In the genomic region with DNA sequence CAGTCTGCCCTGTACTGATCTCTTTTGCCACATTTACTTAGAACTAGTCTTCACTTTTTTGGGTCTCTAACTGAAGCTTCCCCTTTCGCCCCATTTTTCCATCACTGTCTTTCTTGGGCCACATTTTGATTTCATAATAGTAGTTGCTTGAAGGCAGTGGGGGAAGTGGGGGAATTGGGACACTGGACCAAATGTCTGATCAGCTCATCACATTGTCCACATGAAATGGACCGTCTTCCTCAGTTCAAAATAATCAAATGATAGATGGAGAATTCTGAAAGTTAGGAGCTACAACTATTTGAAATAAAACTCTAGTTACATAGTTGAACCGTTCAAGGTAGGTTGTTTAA, we compare ENCODE assay signal across 8 cellular contexts. TPM values are rescaled to one million over a fixed set of nuclear protein-coding genes. Genes with fewer than 3 reads are reported as not detected.
DNase-seq lines count a peak whose midpoint lies in the region; ATAC-seq and TF ChIP-seq lines count a peak whose summit lies in the region.

No MANE protein-coding gene starts in this region.

- no peaks in the 10 kb centered on the region for H4K20me1 ChIP-seq in H9 (ENCODE audit: control insufficient read depth, insufficient read depth, insufficient read length)

- no peak overlapping the region for H3K18ac ChIP-seq in H9 (ENCODE audit: insufficient read length, low read depth, low read length)

- no peaks in the 10 kb centered on the region for H3K79me2 ChIP-seq in H9 (ENCODE audit: insufficient read depth, low read length)

- H3K36me3 Mint-ChIP-seq in H9 (ENCODE audit: insufficient read depth in 1 of 3, low read depth in 3 of 3) (peaks cover 20 to 25% (median 24%) of the 10 kb centered on the region in 3 experiments), T-cell (peaks cover 13% of the 10 kb centered on the region), glutamatergic neuron (ENCODE audit: unreplicated experiment) (peaks cover 15% of the 10 kb centered on the region)

- CTCF ChIA-PET in T-cell (lab: Charles Lee), result interaction anchor here (0.5 to 7.6 kb wide), 8 partner anchors 12 to 668 kb away, joined by 3 to 46 read pairs (median 4); no protein-coding TSS in a partner anchor

- H3K9me3 Mint-ChIP-seq in H9, result peaks cover 13 to 15% of the 10 kb centered on the region in 2 experiments
- no peaks in the 10 kb centered on the region for H3K9me3 Mint-ChIP-seq in T-cell
- peaks cover 17% of the 10 kb centered on the region for H3K9me3 Mint-ChIP-seq in glutamatergic neuron (ENCODE audit: unreplicated experiment)

- no peak overlapping the region for H2BK15ac ChIP-seq in H9 (ENCODE audit: low read depth, low read length)

- H3K4me3 ChIP-seq in skeletal muscle tissue (ENCODE audit: low read length in 3 of 3), result peak overlapping the region; percentile 90 to 100 (median 96)

- no peak overlapping the region for H3K56ac ChIP-seq in H9 (ENCODE audit: insufficient read length, low read depth, low read length)

- H3K23ac ChIP-seq in H9 (ENCODE audit: insufficient read length, low read depth, low read length), result no peak overlapping the region

- peaks cover 33 to 35% of the 10 kb centered on the region in 2 experiments for H3K4me1 Mint-ChIP-seq in H9
- H3K4me1 Mint-ChIP-seq in T-cell, result peaks cover 58 to 73% (median 64%) of the 10 kb centered on the region in 3 donors
- H3K4me1 Mint-ChIP-seq in glutamatergic neuron (ENCODE audit: low read depth, unreplicated experiment), result peaks cover 9% of the 10 kb centered on the region

- WGBS in H9 (ENCODE audit: extremely low coverage, insufficient read length, low lambda C conversion rate), result no CpG with 5 or more reads among the region's 3 CpGs

- H3K27ac Mint-ChIP-seq in H9 (peak overlapping the region; percentile 89 to 96 (median 92)), T-cell (peak overlapping the region; percentile 96 to 98), glutamatergic neuron (ENCODE audit: unreplicated experiment) (peak overlapping the region; percentile 89)

- no peak overlapping the region for H2AK5ac ChIP-seq in H9 (ENCODE audit: insufficient read length, low read length)

- H3K14ac ChIP-seq in H9 (ENCODE audit: insufficient read depth, low read length), result no peak overlapping the region

- no peak overlapping the region for H3K4ac ChIP-seq in H9 (ENCODE audit: low read depth, low read length)

- no peaks in the 10 kb centered on the region for H3K79me1 ChIP-seq in H9 (ENCODE audit: insufficient read depth, low read depth, low read length, poor library complexity, severe bottlenecking)

- peaks cover 0 to 3% (median 0%) of the 10 kb centered on the region in 3 donors for H3K36me3 ChIP-seq in skeletal muscle tissue (ENCODE audit: control insufficient read depth in 3 of 3, insufficient read depth in 3 of 3, low read length in 3 of 3)

- H3K9ac ChIP-seq in H9 (ENCODE audit: extremely low read depth, insufficient read length, low read length) (peak overlapping the region; percentile 9), skeletal muscle tissue (ENCODE audit: low read depth in 1 of 3, low read length in 3 of 3) (peak overlapping the region; percentile 88 to 97 (median 96))

- H3K23me2 ChIP-seq in H9 (ENCODE audit: insufficient read length, low read depth, low read length, poor library complexity, severe bottlenecking), result peaks cover 7% of the 10 kb centered on the region

- H3K27me3 ChIP-seq in H9 (ENCODE audit: insufficient read depth, low read length), result no peaks in the 10 kb centered on the region
- H3K27me3 ChIP-seq in skeletal muscle tissue (ENCODE audit: control insufficient read depth in 3 of 3, insufficient read depth in 3 of 3, low read length in 3 of 3), result no peaks in the 10 kb centered on the region

- no peaks in the 10 kb centered on the region for H3K4me1 ChIP-seq in H9 (ENCODE audit: insufficient read depth, low read length)
- H3K4me1 ChIP-seq in skeletal muscle tissue (ENCODE audit: control insufficient read depth in 3 of 3, insufficient read depth in 3 of 3, low read length in 3 of 3), result peaks cover 23 to 34% (median 27%) of the 10 kb centered on the region in 3 donors

- H4K5ac ChIP-seq in H9 (ENCODE audit: insufficient read length, low read depth, low read length), result no peak overlapping the region

- H4K8ac ChIP-seq in H9 (replicated peaks; ENCODE audit: insufficient read length, low read depth, low read length), result no peak overlapping the region

- no peak overlapping the region for H2BK120ac ChIP-seq in H9 (ENCODE audit: low read depth, low read length, poor library complexity, severe bottlenecking)

- H2BK12ac ChIP-seq in H9 (ENCODE audit: insufficient read length, low read depth, low read length), result no peak overlapping the region

- H3K9me3 ChIP-seq in H9 (ENCODE audit: control insufficient read depth, low read depth, low read length) (peaks cover 3% of the 10 kb centered on the region), skeletal muscle tissue (ENCODE audit: control insufficient read depth in 3 of 3, low read length in 3 of 3) (no peaks in the 10 kb centered on the region)

- DNase-seq in H9 (no peak), T-cell (no peak), glutamatergic neuron (no peak), medulla oblongata (ENCODE audit: extremely low spot score) (no peak)

- ATAC-seq in T-cell (replicated peaks in 1 of 4) (no peak), HG02759 (IDR thresholded peaks at IDR 0.05; ENCODE audit: unreplicated experiment) (no peak), HG02870 (IDR thresholded peaks at IDR 0.05; ENCODE audit: unreplicated experiment) (no peak), GM21423 (IDR thresholded peaks at IDR 0.05; ENCODE audit: unreplicated experiment) (no peak)

- peak overlapping the region; percentile 82 for H3K4me2 ChIP-seq in H9 (ENCODE audit: insufficient read depth, insufficient read length, low read length)

- no peaks in the 10 kb centered on the region for H3K27me3 Mint-ChIP-seq in H9 (ENCODE audit: low read depth)
- H3K27me3 Mint-ChIP-seq in T-cell, result no peaks in the 10 kb centered on the region
- peaks cover 4% of the 10 kb centered on the region for H3K27me3 Mint-ChIP-seq in glutamatergic neuron (ENCODE audit: unreplicated experiment)

- TF ChIP-seq CTCF in H9 (conservative IDR thresholded peaks at IDR 0.05) (no peak), glutamatergic neuron (IDR thresholded peaks at IDR 0.05; ENCODE audit: partially characterized antibody, unreplicated experiment) (no peak)

- H4K91ac ChIP-seq in H9 (ENCODE audit: insufficient read length, low read depth, low read length), result no peak overlapping the region

- H2BK20ac ChIP-seq in H9 (ENCODE audit: low read depth, low read length, poor library complexity, severe bottlenecking), result no peak overlapping the region

- H3K27ac ChIP-seq in H9 (ENCODE audit: insufficient read length, low read depth, low read length) (no peak overlapping the region), skeletal muscle tissue (ENCODE audit: low read depth, low read length) (peak overlapping the region; percentile 92)

- POLR2A ChIA-PET in T-cell (lab: Charles Lee), result interaction anchor here (0.6 to 1.3 kb wide), 3 partner anchors 12 to 164 kb away, joined by 3 to 4 read pairs (median 3); no protein-coding TSS in a partner anchor

- H2AFZ ChIP-seq in H9 (ENCODE audit: low read length), result no peak overlapping the region

- no peak overlapping the region for H3T11ph ChIP-seq in H9 (ENCODE audit: low read length)

- H2BK5ac ChIP-seq in H9 (ENCODE audit: insufficient read length, low read length), result no peak overlapping the region

- H3K4me3 Mint-ChIP-seq in H9, result peak overlapping the region; percentile 95 to 96
- peak overlapping the region; percentile 92 to 99 (median 99) for H3K4me3 Mint-ChIP-seq in T-cell
- H3K4me3 Mint-ChIP-seq in glutamatergic neuron (ENCODE audit: unreplicated experiment), result peak overlapping the region; percentile 99

RNA-seq across cellular contexts. Expression of a gene that starts 0.7 kb away (rescaled TPM):
- total RNA-seq in H9 (2021) (104 and 109 TPM in 2 replicates), T-cell (100 to 1,000 TPM; 139 to 216 (median 189) TPM), glutamatergic neuron (ENCODE audit: unreplicated experiment) (226 TPM), skeletal muscle tissue (51.7 TPM)
